In the genomic region with DNA sequence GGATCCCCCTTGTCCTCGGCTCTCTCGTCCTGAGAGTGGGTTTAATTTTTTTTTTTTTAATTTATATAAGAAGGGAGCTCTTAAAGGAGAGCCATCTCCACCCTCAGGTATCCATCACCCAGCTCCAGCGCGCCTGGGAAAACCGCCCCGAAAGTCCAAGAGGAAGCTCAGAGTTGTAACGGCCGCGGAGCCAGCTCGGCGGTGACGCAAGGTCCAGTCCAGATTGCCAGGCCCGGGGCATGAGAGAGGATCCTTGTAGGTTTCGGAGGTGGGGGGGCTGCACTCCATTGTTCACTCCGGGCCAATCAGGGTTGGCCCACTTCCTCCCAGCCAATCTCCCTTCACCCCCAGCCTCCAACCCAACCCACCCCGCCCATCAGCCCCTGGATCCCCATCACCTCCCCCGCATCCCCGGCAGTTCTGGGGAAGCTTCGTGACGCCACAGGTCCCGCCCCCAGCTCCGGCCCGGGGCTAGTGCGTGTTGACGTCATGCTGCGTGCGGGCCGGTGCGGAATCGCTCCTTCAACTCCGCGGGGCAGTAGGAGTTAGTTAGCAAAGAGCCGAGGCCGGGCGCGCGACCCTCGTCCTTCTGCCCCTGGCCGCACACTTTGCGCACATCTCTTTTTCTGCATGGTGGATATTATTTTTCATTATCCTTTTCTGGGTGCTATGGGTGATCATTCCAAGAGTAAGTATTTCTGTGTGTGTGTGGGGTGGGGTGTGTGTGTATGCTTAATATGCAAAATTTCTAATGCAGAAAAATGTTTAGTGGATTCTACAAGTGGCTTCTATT, we compare ENCODE assay signal across 9 cellular contexts. TPM values are rescaled to one million over a fixed set of nuclear protein-coding genes. Genes with fewer than 3 reads are reported as not detected.
DNase-seq lines count a peak whose midpoint lies in the region; ATAC-seq and TF ChIP-seq lines count a peak whose summit lies in the region.
"Had no signal": no experiment of that assay in that cellular context is flagged by ENCODE, and none has a peak within 500 bp of the region (broad histone marks: within the 10 kb centered on the region; RNA-seq: fewer than 3 reads in every experiment).

TSS of gene ISL2 (plus strand) at position 520 of the 793 bp plus-strand sequence. CDS start at position 631, 111 bp downstream.

- H3K4me2 ChIP-seq in PC-3 (ENCODE audit: low read length): peak within 1 kb of the TSS; percentile 94

- H3K36me3 Mint-ChIP-seq in activated naive CD8-positive, alpha-beta T cell treated with anti-CD3 and anti-CD28 coated beads for 36 hours: no peaks in the 10 kb centered on the region

- peak within 1 kb of the TSS; percentile 75 for H3K4me3 ChIP-seq in PC-3 (ENCODE audit: low read length)

- CTCF ChIA-PET in PC-3 (lab: Charles Lee): interaction anchor here (0.5 to 0.8 kb wide), 4 partner anchors 9 to 181 kb away, joined by 4 to 13 read pairs (median 5); no protein-coding TSS in a partner anchor

- peak within 1 kb of the TSS; percentile 76 for H3K27ac ChIP-seq in PC-3 (ENCODE audit: low read length)

- H3K4me1 ChIP-seq in PC-3 (ENCODE audit: insufficient read depth, low read length): peaks cover 15% of the 10 kb centered on the region

- H4K20me1 ChIP-seq in PC-3 (ENCODE audit: low read length): no peaks in the 10 kb centered on the region

- BruUV-seq in PC-3 (replicated peaks; lab: Mats Ljungman, UMichigan): TSS peak; percentile 77

- peak within 1 kb of the TSS; percentile 4 for H3K27ac Mint-ChIP-seq in activated naive CD8-positive, alpha-beta T cell treated with anti-CD3 and anti-CD28 coated beads for 36 hours

- H3F3A ChIP-seq in PC-3 (ENCODE audit: low read length, unreplicated experiment): no peaks in the 10 kb centered on the region

- no peaks in the 10 kb centered on the region for H3K9me2 ChIP-seq in PC-3 (replicated peaks; ENCODE audit: low read length)

- DNase-seq in Ammon's horn (ENCODE audit: low spot score) (peak; percentile 75), PC-3 (peak; percentile 92), iPS DF 19.7 (ENCODE audit: low read depth, low spot score) (peak; percentile 83), sciatic nerve (ENCODE audit: low spot score) (peak; percentile 76), ureter (ENCODE audit: low spot score) (no peak)
- DNase-seq in activated naive CD8-positive, alpha-beta T cell treated with anti-CD3 and anti-CD28 coated beads for 36 hours: peak; percentile 80

- no peak for TF ChIP-seq CTCF in PC-3 (conservative IDR thresholded peaks at IDR 0.05; ENCODE audit: low read depth, low read length)

- POLR2A ChIA-PET in PC-3 (lab: Charles Lee; ENCODE audit: unreplicated experiment): interaction anchor here (0.5 to 0.7 kb wide), 8 partner anchors 9 to 1888 kb away, joined by 3 to 16 read pairs (median 8); no protein-coding TSS in a partner anchor

- H3K9ac ChIP-seq in PC-3 (ENCODE audit: low read length): peak within 1 kb of the TSS; percentile 80

- peaks cover 87% of the 10 kb centered on the region for H3K27me3 Mint-ChIP-seq in activated naive CD8-positive, alpha-beta T cell treated with anti-CD3 and anti-CD28 coated beads for 36 hours

- H3K27me3 ChIP-seq in PC-3 (ENCODE audit: low read length): no peaks in the 10 kb centered on the region

- no peaks in the 10 kb centered on the region for H3K9me3 ChIP-seq in PC-3 (ENCODE audit: low read length)

- ATAC-seq in GM19025 (IDR thresholded peaks at IDR 0.05; ENCODE audit: low read depth, unreplicated experiment): peak; percentile 39
- peak; percentile 50 for ATAC-seq in HG03196 (IDR thresholded peaks at IDR 0.05; ENCODE audit: unreplicated experiment)
- ATAC-seq in PC-3: peak; percentile 90
- ATAC-seq in sciatic nerve: peak; percentile 73

- intact Hi-C loops in PC-3 (cut with micrococcal nuclease): loop anchor here (2.0 to 10.0 kb wide), 4 partner anchors 24 to 528 kb away; no protein-coding TSS in a partner anchor
- intact Hi-C loops in sciatic nerve (cut with DNase I): no loop called here

- no peaks in the 10 kb centered on the region for H3K36me3 ChIP-seq in PC-3 (ENCODE audit: low read depth, low read length)

- H3K4me3 Mint-ChIP-seq in activated naive CD8-positive, alpha-beta T cell treated with anti-CD3 and anti-CD28 coated beads for 36 hours: peak within 1 kb of the TSS; percentile 73

- peak within 1 kb of the TSS; percentile 79 for H2AFZ ChIP-seq in PC-3 (ENCODE audit: low read length)

- H3K79me2 ChIP-seq in PC-3 (ENCODE audit: low read length): peaks cover 14% of the 10 kb centered on the region

- peaks cover 39% of the 10 kb centered on the region for H3K4me1 Mint-ChIP-seq in activated naive CD8-positive, alpha-beta T cell treated with anti-CD3 and anti-CD28 coated beads for 36 hours

- H3K9me3 Mint-ChIP-seq in activated naive CD8-positive, alpha-beta T cell treated with anti-CD3 and anti-CD28 coated beads for 36 hours: no peaks in the 10 kb centered on the region

RNA-seq across cellular contexts. Expression of gene ISL2, which starts in this region (rescaled TPM):
- total RNA-seq in PC-3 (2014; rRNA removed) (3.6 and 6.3 TPM in 2 replicates), sciatic nerve (0.31 TPM), ureter (0.62 TPM)
- under 1 TPM in 1 of 2 experiments, not detected in 1; 0.22 TPM for total RNA-seq in activated naive CD8-positive, alpha-beta T cell treated with anti-CD3 and anti-CD28 coated beads for 36 hours
- total RNA-seq: SK-MEL-5 had no signal

Comparison
In these comparisons a context has a peak if more than half of its experiments do, and no peak if none do; other contexts are left out.
1. Peak in DNase-seq in activated naive CD8-positive, alpha-beta T cell treated with anti-CD3 and anti-CD28 coated beads for 36 hours; RNA of the gene not detected or under 1 TPM.
2. Peak in DNase-seq and ATAC-seq in sciatic nerve; RNA of the gene not detected or under 1 TPM.
3. ATAC-seq: peak in every context shown above with its lines; median percentile 90 in PC-3; 73 in sciatic nerve; 50 in HG03196; 39 in GM19025.